Comparison of ENCODE assay signal across 22 cellular contexts in genomic region chr12:81340910-81341309, GRCh38.
"Had no signal": no experiment of that assay in that cellular context is flagged by ENCODE, and none has a peak within 500 bp of the region (broad histone marks: within the 10 kb centered on the region; RNA-seq: fewer than 3 reads in every experiment).

No MANE protein-coding gene starts in this region.

- FAIRE-seq: HTR-8/SVneo, K562 had no signal

- H3K27ac ChIP-seq: KMS-11, PC-9, Peyer's patch, SJCRH30 had no signal

- H3K27me3 ChIP-seq: Peyer's patch, SJCRH30 had no signal

- H3K9me3 ChIP-seq: Peyer's patch, SJCRH30 had no signal

- ATAC-seq: K562, Right ventricle myocardium inferior, SK-N-SH treated with all-trans-retinoic acid at 6 μM for 48 hours had no signal

- H3K36me3 ChIP-seq: Peyer's patch, SJCRH30 had no signal

- DNase-seq: Kasumi-1, MM.1S, NCI-H1092 treated with DMSO at 0.1 percent for 48 hours, NCI-H1417, NCI-H1436 treated with DMSO at 0.1 percent for 48 hours, NCI-H1694, NCI-H187 treated with DMSO at 0.1 percent for 48 hours, NCI-H2029 treated with DMSO at 0.1 percent for 48 hours, NCI-H2171 treated with DMSO at 0.1 percent for 48 hours, NCI-H2227 treated with DMSO at 0.1 percent for 48 hours, NCI-H524, NCI-H526 treated with DMSO at 0.1 percent for 48 hours, NCI-H748 treated with DMSO at 0.1 percent for 48 hours, PC-9, Peyer's patch, SHP77 treated with DMSO at 0.1 percent for 48 hours, SJCRH30 had no signal

- H3K4me3 ChIP-seq: K562, PC-9, Peyer's patch, SJCRH30 had no signal
